ENCODE assay signal across 26 cellular contexts in genomic region chr3:128433630-128434185, GRCh38. TPM values are rescaled to one million over a fixed set of nuclear protein-coding genes. Genes with fewer than 3 reads are reported as not detected.
DNase-seq lines count a peak whose midpoint lies in the region; ATAC-seq and TF ChIP-seq lines count a peak whose summit lies in the region.
"Had no signal": no experiment of that assay in that cellular context is flagged by ENCODE, and none has a peak within 500 bp of the region (broad histone marks: within the 10 kb centered on the region; RNA-seq: fewer than 3 reads in every experiment).

No MANE protein-coding gene starts in this region.

- H3K4me3 Mint-ChIP-seq in glutamatergic neuron (ENCODE audit: unreplicated experiment): no peak overlapping the region
- H3K4me3 Mint-ChIP-seq: activated naive CD4-positive, alpha-beta T cell treated with anti-CD3 and anti-CD28 coated beads, Interleukin-2, amount 50 U/mL, for 24 hours; activated T-cell treated with anti-CD3 and anti-CD28 coated beads, Interleukin-2, amount 50 U/mL, for 4 hours; central memory CD8-positive, alpha-beta T cell; T-helper 2 cell treated with Interferon-gamma antibody and Interleukin-4, amounts not matched to agents 5 μg/mL and 100 μg/mL, for 36 hours had no signal

- peak overlapping the region; percentile 99 for H2AK5ac ChIP-seq in neuronal stem cell (ENCODE audit: low read depth, low read length)

- H4K8ac ChIP-seq in neuronal stem cell (ENCODE audit: low read depth, low read length): peak overlapping the region; percentile 66

- peaks cover 17% of the 10 kb centered on the region for H3K27me3 Mint-ChIP-seq in glutamatergic neuron (ENCODE audit: unreplicated experiment)

- H3K4me2 ChIP-seq in neuronal stem cell (ENCODE audit: insufficient read depth, low read length, poor library complexity, severe bottlenecking): peak overlapping the region; percentile 79

- no CpG with 5 or more reads among the region's 8 CpGs for WGBS in neuronal stem cell (ENCODE audit: extremely low coverage in 2 of 2, insufficient read length in 2 of 2, insufficient replicate concordance in 1 of 2), 2 donors

- H3K27ac ChIP-seq in neuronal stem cell (replicated peaks; ENCODE audit: low read length): no peak overlapping the region
- H3K27ac ChIP-seq: ascending aorta, Peyer's patch, psoas muscle, SK-N-MC, stomach, upper lobe of left lung had no signal

- H3K79me1 ChIP-seq in neuronal stem cell (ENCODE audit: low read depth, low read length): no peaks in the 10 kb centered on the region

- no peaks in the 10 kb centered on the region for H3K9me3 ChIP-seq in ES-I3 (ENCODE audit: control insufficient read depth, insufficient read depth, low read length)
- no peaks in the 10 kb centered on the region for H3K9me3 ChIP-seq in neuronal stem cell (replicated peaks in 1 of 2; ENCODE audit: control insufficient read depth in 2 of 2, insufficient read depth in 1 of 2, low read depth in 1 of 2, low read length in 2 of 2)
- H3K9me3 ChIP-seq: ascending aorta, Peyer's patch, psoas muscle, stomach, upper lobe of left lung had no signal

- peak overlapping the region; percentile 80 for H3K23ac ChIP-seq in neuronal stem cell (ENCODE audit: low read depth, low read length, poor library complexity)

- peak overlapping the region; percentile 53 for H3K4ac ChIP-seq in neuronal stem cell (ENCODE audit: low read length)

- H3K36me3 ChIP-seq in ES-I3 (ENCODE audit: insufficient read depth, low read length): no peaks in the 10 kb centered on the region
- no peaks in the 10 kb centered on the region for H3K36me3 ChIP-seq in neuronal stem cell (replicated peaks in 1 of 2; ENCODE audit: control insufficient read depth in 2 of 2, insufficient read depth in 2 of 2, low read length in 2 of 2)
- H3K36me3 ChIP-seq: ascending aorta, Peyer's patch, stomach, upper lobe of left lung had no signal

- peaks cover 13% of the 10 kb centered on the region for H3K9me3 Mint-ChIP-seq in glutamatergic neuron (ENCODE audit: unreplicated experiment)
- H3K9me3 Mint-ChIP-seq: activated naive CD4-positive, alpha-beta T cell treated with anti-CD3 and anti-CD28 coated beads, Interleukin-2, amount 50 U/mL, for 24 hours; activated T-cell treated with anti-CD3 and anti-CD28 coated beads, Interleukin-2, amount 50 U/mL, for 4 hours; central memory CD8-positive, alpha-beta T cell; T-helper 2 cell treated with Interferon-gamma antibody and Interleukin-4, amounts not matched to agents 5 μg/mL and 100 μg/mL, for 36 hours had no signal

- DNase-seq in M059J (ENCODE audit: low read depth) (peak; percentile 52), glutamatergic neuron (peak; percentile 7), neuronal stem cell (ENCODE audit: low spot score) (no peak), putamen (ENCODE audit: low spot score) (no peak), MV-4-11 (lab: John Stamatoyannopoulos, UW) (no peak)
- DNase-seq: activated CD4-positive, CD25-positive, alpha-beta regulatory T cell treated with anti-CD3 and anti-CD28 coated beads, Interleukin-2, amount 50 U/mL, for 72 hours; activated T-cell treated with anti-CD3 and anti-CD28 coated beads, Interleukin-2, amount 50 U/mL, for 4 hours; foreskin fibroblast; KBM-7; left cardiac atrium; NCI-H2227 treated with DMSO at 0.1 percent for 48 hours; Peyer's patch; stimulated activated CD4-positive, alpha-beta T cell treated with anti-CD3 and anti-CD28 coated beads, Interleukin-4, amount 100 ng/mL, for 1 hour; stomach had no signal

- no peak overlapping the region for H2AFZ ChIP-seq in neuronal stem cell (ENCODE audit: low read length)

- no peak overlapping the region for H2BK5ac ChIP-seq in neuronal stem cell (ENCODE audit: low read length)

- H4K91ac ChIP-seq in neuronal stem cell (ENCODE audit: low read depth, low read length, poor library complexity): peak overlapping the region; percentile 79

- H3K4me1 ChIP-seq in ES-I3 (ENCODE audit: insufficient read depth, low read length): peaks cover 18% of the 10 kb centered on the region; the same call in 1 of the 2 replicates
- H3K4me1 ChIP-seq in neuronal stem cell (ENCODE audit: control insufficient read depth in 2 of 2, insufficient read depth in 1 of 2, low read depth in 1 of 2, low read length in 2 of 2): peaks cover 15 to 17% of the 10 kb centered on the region in 2 donors

- TF ChIP-seq CTCF in glutamatergic neuron (IDR thresholded peaks at IDR 0.05; ENCODE audit: partially characterized antibody, unreplicated experiment): no peak

- ATAC-seq in GM19467 (IDR thresholded peaks at IDR 0.05; ENCODE audit: unreplicated experiment): no peak
- ATAC-seq in HG03159 (IDR thresholded peaks at IDR 0.05; ENCODE audit: unreplicated experiment): no peak
- ATAC-seq: psoas muscle had no signal

- peak overlapping the region; percentile 98 for H3K18ac ChIP-seq in neuronal stem cell (ENCODE audit: low read length)

- peak overlapping the region; percentile 78 for H2BK120ac ChIP-seq in neuronal stem cell (ENCODE audit: low read depth, low read length)

- no peak overlapping the region for H3K27ac Mint-ChIP-seq in glutamatergic neuron (ENCODE audit: unreplicated experiment)
- H3K27ac Mint-ChIP-seq: activated naive CD4-positive, alpha-beta T cell treated with anti-CD3 and anti-CD28 coated beads, Interleukin-2, amount 50 U/mL, for 24 hours; T-helper 2 cell treated with Interferon-gamma antibody and Interleukin-4, amounts not matched to agents 5 μg/mL and 100 μg/mL, for 36 hours had no signal

- H2BK15ac ChIP-seq in neuronal stem cell (ENCODE audit: low read length): peak overlapping the region; percentile 97

- peaks cover 0 to 85% (median 41%) of the 10 kb centered on the region in 3 experiments for H3K27me3 ChIP-seq in neuronal stem cell (ENCODE audit: control insufficient read depth in 3 of 3, insufficient read depth in 3 of 3, low read depth in 1 of 3, low read length in 3 of 3)

- no peaks in the 10 kb centered on the region for H3K36me3 Mint-ChIP-seq in glutamatergic neuron (ENCODE audit: unreplicated experiment)

- H3K4me3 ChIP-seq in neuronal stem cell (ENCODE audit: low read length in 2 of 2): peak overlapping the region in 1 of 2 donors; percentile 21
- H3K4me3 ChIP-seq: SK-N-MC had no signal

- H3K9ac ChIP-seq in ES-I3 (ENCODE audit: low read depth, low read length) (peak overlapping the region; percentile 28; the same call in 1 of the 2 replicates), neuronal stem cell (ENCODE audit: low read depth, low read length, poor library complexity) (peak overlapping the region; percentile 63)

- H3K4me1 Mint-ChIP-seq in glutamatergic neuron (ENCODE audit: low read depth, unreplicated experiment): peaks cover 7% of the 10 kb centered on the region

- H2BK12ac ChIP-seq in neuronal stem cell (ENCODE audit: low read length): peak overlapping the region; percentile 99

- H3K14ac ChIP-seq in neuronal stem cell (ENCODE audit: low read length): peak overlapping the region; percentile 71

RNA-seq across cellular contexts. Expression of gene DNAJB8, which starts 33.0 kb away (rescaled TPM):
- not detected in 2 replicates for total RNA-seq in M059J (2014; rRNA removed; shearing (Covaris generic))
- not detected for total RNA-seq in glutamatergic neuron (ENCODE audit: unreplicated experiment)
- polyA plus RNA-seq in neuronal stem cell (2013, experiment 1 of 2): not detected
- polyA plus RNA-seq in neuronal stem cell (2013, experiment 2 of 2): not detected
- total RNA-seq: activated T-cell treated with anti-CD3 and anti-CD28 coated beads, Interleukin-2, amount 50 U/mL, for 4 hours; ascending aorta; epithelial cell of proximal tubule; left cardiac atrium; Peyer's patch; psoas muscle; stomach; upper lobe of left lung had no signal
- polyA plus RNA-seq: neural cell, psoas muscle, stomach had no signal

RNA-seq across cellular contexts. Expression of gene GATA2, which starts 59.3 kb away (rescaled TPM):
- 22.7 and 36.3 TPM in 2 replicates for total RNA-seq in M059J (2014; rRNA removed; shearing (Covaris generic))
- 3.6 TPM for total RNA-seq in glutamatergic neuron (ENCODE audit: unreplicated experiment)
- polyA plus RNA-seq in neuronal stem cell (2013, experiment 1 of 2): 0.03 TPM
- polyA plus RNA-seq in neuronal stem cell (2013, experiment 2 of 2): 0.04 TPM
- polyA plus RNA-seq: neural cell had no signal

Comparison
In these comparisons a context has a peak if more than half of its experiments do, and no peak if none do; other contexts are left out.
1. DNase-seq: peak in M059J (single experiment) and glutamatergic neuron (single experiment); none in neuronal stem cell (single experiment), putamen (single experiment) and MV-4-11 (single experiment).